20 cellular contexts compared by ENCODE assay signal in the genomic region with DNA sequence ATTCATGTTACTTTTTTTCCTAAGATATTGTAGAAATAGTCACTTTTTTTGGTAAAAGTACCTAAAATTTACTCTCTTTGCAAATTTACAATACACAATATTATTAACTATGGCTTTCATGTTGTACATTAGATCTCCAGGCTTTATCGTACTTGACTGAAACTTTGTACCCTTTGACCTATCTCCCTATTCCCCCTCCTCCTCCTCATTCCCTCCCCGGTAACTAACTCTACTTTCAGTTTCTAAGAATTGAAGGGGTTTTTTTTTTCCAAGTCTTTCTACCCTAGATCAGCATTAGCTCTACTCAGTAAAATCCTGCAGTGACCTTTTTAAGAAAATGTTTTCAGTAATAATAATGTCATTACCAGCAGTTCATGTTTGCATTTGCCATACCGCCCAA. TPM values are rescaled to one million over a fixed set of nuclear protein-coding genes. Genes with fewer than 3 reads are reported as not detected.
DNase-seq lines count a peak whose midpoint lies in the region; ATAC-seq, FAIRE-seq and TF ChIP-seq lines count a peak whose summit lies in the region.
"Had no signal": no experiment of that assay in that cellular context is flagged by ENCODE, and none has a peak within 500 bp of the region (broad histone marks: within the 10 kb centered on the region; RNA-seq: fewer than 3 reads in every experiment).

No MANE protein-coding gene starts in this region.

- H3K36me3 Mint-ChIP-seq in activated T-cell treated with anti-CD3 and anti-CD28 coated beads, Interleukin-2, amount 50 U/mL, for 24 hours (ENCODE audit: low read depth): peaks cover 46% of the 10 kb centered on the region
- H3K36me3 Mint-ChIP-seq in activated T-cell treated with anti-CD3 and anti-CD28 coated beads, Interleukin-2, amount 50 U/mL, for 72 hours (ENCODE audit: insufficient read depth in 2 of 2): peaks cover 0 to 6% of the 10 kb centered on the region in 2 donors

- H3K9me3 Mint-ChIP-seq in activated T-cell treated with anti-CD3 and anti-CD28 coated beads, Interleukin-2, amount 50 U/mL, for 24 hours: no peaks in the 10 kb centered on the region
- no peaks in the 10 kb centered on the region for H3K9me3 Mint-ChIP-seq in activated T-cell treated with anti-CD3 and anti-CD28 coated beads, Interleukin-2, amount 50 U/mL, for 72 hours
- H3K9me3 Mint-ChIP-seq: CD4-positive, CD25-positive, alpha-beta regulatory T cell had no signal

- H3K9ac ChIP-seq in adipocyte (ENCODE audit: low read length) (peak overlapping the region; percentile 48), liver (ENCODE audit: low read depth in 1 of 2, low read length in 2 of 2) (peak overlapping the region; percentile 59 to 70)
- H3K9ac ChIP-seq: BLaER1 had no signal

- H3K4me3 Mint-ChIP-seq in activated T-cell treated with anti-CD3 and anti-CD28 coated beads, Interleukin-2, amount 50 U/mL, for 24 hours: no peak overlapping the region
- no peak overlapping the region for H3K4me3 Mint-ChIP-seq in activated T-cell treated with anti-CD3 and anti-CD28 coated beads, Interleukin-2, amount 50 U/mL, for 72 hours
- H3K4me3 Mint-ChIP-seq: CD4-positive, CD25-positive, alpha-beta regulatory T cell had no signal

- peak overlapping the region; percentile 33 for H3K4me3 ChIP-seq in adipocyte (ENCODE audit: low read length)
- peak overlapping the region in 1 of 3 donors; percentile 40 for H3K4me3 ChIP-seq in liver (ENCODE audit: low read depth in 1 of 3, low read length in 3 of 3)
- H3K4me3 ChIP-seq: BLaER1, Peyer's patch had no signal

- 26% methylated on average over 3 of the region's 3 CpGs for WGBS in liver

- ATAC-seq in activated T-cell treated with anti-CD3 and anti-CD28 coated beads, Interleukin-2, amount 50 U/mL, for 72 hours (replicated peaks in 1 of 2): no peak
- ATAC-seq: HCT116 had no signal

- H3K9me3 ChIP-seq in adipocyte (ENCODE audit: control insufficient read depth, low read length) (no peaks in the 10 kb centered on the region), liver (ENCODE audit: control insufficient read depth in 4 of 4, low read length in 3 of 4) (no peaks in the 10 kb centered on the region)
- H3K9me3 ChIP-seq: BLaER1, Peyer's patch had no signal

- H3K27me3 Mint-ChIP-seq in activated T-cell treated with anti-CD3 and anti-CD28 coated beads, Interleukin-2, amount 50 U/mL, for 24 hours: no peaks in the 10 kb centered on the region
- H3K27me3 Mint-ChIP-seq in activated T-cell treated with anti-CD3 and anti-CD28 coated beads, Interleukin-2, amount 50 U/mL, for 72 hours (ENCODE audit: low read depth): no peaks in the 10 kb centered on the region
- H3K27me3 Mint-ChIP-seq: CD4-positive, CD25-positive, alpha-beta regulatory T cell had no signal

- TF ChIP-seq RAD21 in liver (IDR thresholded peaks at IDR 0.05): peak in 1 of 2 donors; percentile 7

- H3K4me1 Mint-ChIP-seq in activated T-cell treated with anti-CD3 and anti-CD28 coated beads, Interleukin-2, amount 50 U/mL, for 24 hours (ENCODE audit: low read depth): peaks cover 7% of the 10 kb centered on the region
- H3K4me1 Mint-ChIP-seq in activated T-cell treated with anti-CD3 and anti-CD28 coated beads, Interleukin-2, amount 50 U/mL, for 72 hours (ENCODE audit: low read depth): no peaks in the 10 kb centered on the region

- in situ Hi-C loops in G401 (cut with HindIII; ENCODE audit: low sequenced_read_pairs): no loop called here

- no peak for TF ChIP-seq CTCF in liver (IDR thresholded peaks at IDR 0.05; ENCODE audit: low read depth, low read length, missing input control)

- peak overlapping the region; percentile 60 to 77 for H3K27ac ChIP-seq in liver (ENCODE audit: low read depth in 1 of 2, low read length in 2 of 2)
- H3K27ac ChIP-seq: BLaER1, Peyer's patch had no signal

- FAIRE-seq in GM19239 (lab: Jason Lieb, UNC): no peak

- H3K27ac Mint-ChIP-seq in activated T-cell treated with anti-CD3 and anti-CD28 coated beads, Interleukin-2, amount 50 U/mL, for 24 hours: peak overlapping the region; percentile 26
- no peak overlapping the region for H3K27ac Mint-ChIP-seq in activated T-cell treated with anti-CD3 and anti-CD28 coated beads, Interleukin-2, amount 50 U/mL, for 72 hours

- DNase-seq in activated T-cell treated with anti-CD3 and anti-CD28 coated beads, Interleukin-2, amount 50 U/mL, for 24 hours: no peak
- DNase-seq in activated T-cell treated with anti-CD3 and anti-CD28 coated beads, Interleukin-2, amount 50 U/mL, for 72 hours: no peak
- no peak for DNase-seq in adipocyte (ENCODE audit: low read depth)
- peak; percentile 24 for DNase-seq in smooth muscle cell of the brain vasculature (ENCODE audit: low read depth, low spot score)
- no peak for DNase-seq in G401 (ENCODE audit: low spot score)
- no peak for DNase-seq in GM19239 (ENCODE audit: insufficient read length, low spot score)
- DNase-seq in SW480 (ENCODE audit: low spot score): no peak
- DNase-seq: CD4-positive, CD25-positive, alpha-beta regulatory T cell; NCI-H1048; NCI-H1417; NCI-H1694 treated with DMSO at 0.1 percent for 48 hours; NCI-H2081; NCI-H226; NCI-H510A; NCI-H69; Peyer's patch; SHP77 treated with DMSO at 0.1 percent for 48 hours had no signal

- H3K36me3 ChIP-seq in adipocyte (ENCODE audit: control insufficient read depth, insufficient read depth, low read length, severe bottlenecking) (peaks cover 68% of the 10 kb centered on the region), liver (ENCODE audit: control insufficient read depth in 4 of 4, insufficient read depth in 3 of 4, low read depth in 1 of 4, low read length in 3 of 4) (peaks cover 2 to 24% (median 11%) of the 10 kb centered on the region in 4 donors)

- H3K4me1 ChIP-seq in adipocyte (ENCODE audit: control insufficient read depth, insufficient read depth, low read length): peaks cover 9% of the 10 kb centered on the region
- peaks cover 0 to 6% (median 2%) of the 10 kb centered on the region in 4 donors for H3K4me1 ChIP-seq in liver (ENCODE audit: control insufficient read depth in 4 of 4, insufficient read depth in 4 of 4, low read length in 3 of 4)
- H3K4me1 ChIP-seq: BLaER1, Peyer's patch had no signal

- no peaks in the 10 kb centered on the region for H3K27me3 ChIP-seq in adipocyte (replicated peaks; ENCODE audit: control insufficient read depth, insufficient read depth, low read length)
- H3K27me3 ChIP-seq in liver (ENCODE audit: control insufficient read depth in 4 of 4, insufficient read depth in 4 of 4, low read length in 3 of 4): no peaks in the 10 kb centered on the region
- H3K27me3 ChIP-seq: BLaER1, Peyer's patch had no signal

TF ChIP-seq in liver, 16 proteins besides CTCF, POLR2A, EP300 and RAD21:
- no peak for TF ChIP-seq FOXA1 (IDR thresholded peaks at IDR 0.05)
- TF ChIP-seq RXRA (IDR thresholded peaks at IDR 0.05): peak in 1 of 2 donors; percentile 52
- peak; percentile 51 to 53 for TF ChIP-seq HNF4A (conservative IDR thresholded peaks at IDR 0.05)
- TF ChIP-seq SP1 (IDR thresholded peaks at IDR 0.05): peak; percentile 25
TF ChIP-seq in liver: peak in this region for 3.

RNA-seq across cellular contexts. Expression of a gene that starts 10.1 kb away (rescaled TPM):
- 10 to 100 TPM; 25.2 to 25.9 TPM for total RNA-seq in activated T-cell treated with anti-CD3 and anti-CD28 coated beads, Interleukin-2, amount 50 U/mL, for 72 hours
- 10 to 100 TPM; 13.4 to 46.9 TPM for total RNA-seq in liver
- 10 to 100 TPM; 28.2 to 36.2 TPM for polyA plus RNA-seq in liver
- total RNA-seq in G401 (2014; rRNA removed; shearing (Covaris generic)): 15.0 and 17.4 TPM in 2 replicates

RNA-seq across cellular contexts. Expression of a gene that starts 10.3 kb away (rescaled TPM):
- total RNA-seq in activated T-cell treated with anti-CD3 and anti-CD28 coated beads, Interleukin-2, amount 50 U/mL, for 72 hours: 10 to 100 TPM in 1 of 2 donors, 1 to 10 TPM in 1; 5.9 to 11.0 TPM
- total RNA-seq in liver: 10 to 100 TPM; 45.8 to 78.1 TPM
- polyA plus RNA-seq in liver: 10 to 100 TPM; 46.6 to 49.0 TPM
- total RNA-seq in G401 (2014; rRNA removed; shearing (Covaris generic)): 3.3 and 10.4 TPM in 2 replicates
